Comparison of ENCODE assay signal across 6 cellular contexts in the genomic region with DNA sequence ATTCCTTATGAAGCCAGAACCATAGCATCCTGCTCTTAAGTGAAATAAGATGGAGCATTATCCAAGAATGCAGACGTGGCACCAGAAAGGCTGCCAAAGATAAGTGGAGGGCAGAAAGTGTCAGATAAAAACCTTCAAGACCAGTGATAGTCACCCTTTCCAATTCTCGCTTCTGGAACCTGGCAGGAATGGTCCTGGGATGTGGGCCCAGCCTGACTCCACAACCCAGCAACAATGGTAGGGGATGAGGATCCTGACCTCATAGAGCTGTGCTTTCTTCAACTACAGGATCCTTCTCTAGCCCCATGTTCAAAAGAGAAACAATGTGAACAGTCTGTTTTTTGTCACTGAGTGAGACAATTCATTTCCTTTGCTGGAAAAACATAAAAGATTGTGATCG.
DNase-seq lines count a peak whose midpoint lies in the region; ATAC-seq, FAIRE-seq and TF ChIP-seq lines count a peak whose summit lies in the region.
"Not testable (repeated sequence)": the region's sequence is repeated elsewhere in the genome, so short reads cannot be mapped to it uniquely, and the experiment has no call there.

No MANE protein-coding gene starts in this region.

- H3K4me2 ChIP-seq in endothelial cell of umbilical vein (ENCODE audit: insufficient read depth, low read length); mesendoderm (ENCODE audit: low read length): not testable (repeated sequence)

- H2AFZ ChIP-seq in endothelial cell of umbilical vein (ENCODE audit: low read depth, low read length) = not testable (repeated sequence)

- H3K27ac ChIP-seq in HUES6 (ENCODE audit: low read depth, low read length); endothelial cell of umbilical vein (ENCODE audit: insufficient read depth, low read depth, low read length); mesendoderm (ENCODE audit: low read depth, low read length): not testable (repeated sequence)

- H4K20me1 ChIP-seq in endothelial cell of umbilical vein (replicated peaks; ENCODE audit: control insufficient read depth, extremely low read depth, insufficient read depth, low read length) = not testable (repeated sequence)

- H2BK5ac ChIP-seq in mesendoderm (ENCODE audit: low read length) = not testable (repeated sequence)

- not testable (repeated sequence) for H3K27me3 ChIP-seq in HUES6 (ENCODE audit: control insufficient read depth, insufficient read depth, low read length); endothelial cell of umbilical vein (ENCODE audit: control insufficient read depth in 2 of 2, insufficient read depth in 2 of 2, low read length in 2 of 2); mesendoderm (ENCODE audit: insufficient read depth, low read length, poor library complexity)

- POLR2A ChIA-PET in endothelial cell of umbilical vein (lab: Charles Lee) = not testable (repeated sequence)

- H3K4me3 Mint-ChIP-seq in activated CD4-positive, alpha-beta T cell treated with anti-CD3 and anti-CD28 coated beads, Interleukin-2, amount 10 ng/mL, durations not matched to agents 24 days and 14 days = not testable (repeated sequence)

- no CpG with 5 or more reads among the region's 3 CpGs for WGBS in mesendoderm (ENCODE audit: extremely low coverage, insufficient coverage, low lambda C conversion rate)

- not testable (repeated sequence) for H3K4ac ChIP-seq in mesendoderm (ENCODE audit: low read depth, low read length)

- H2BK120ac ChIP-seq in mesendoderm (ENCODE audit: low read depth, low read length) = not testable (repeated sequence)

- H3K4me3 ChIP-seq in HUES6 (ENCODE audit: low read depth, low read length); endothelial cell of umbilical vein (replicated peaks in 1 of 3; ENCODE audit: insufficient read depth in 1 of 3, low read depth in 1 of 3, low read length in 3 of 3); mesendoderm (ENCODE audit: low read length): not testable (repeated sequence)

- not testable (repeated sequence) for H3K9me3 Mint-ChIP-seq in activated CD4-positive, alpha-beta T cell treated with anti-CD3 and anti-CD28 coated beads, Interleukin-2, amount 10 ng/mL, durations not matched to agents 24 days and 14 days

- not testable (repeated sequence) for BruUV-seq in endothelial cell of umbilical vein (replicated peaks; lab: Mats Ljungman, UMichigan)

- ATAC-seq in Right ventricle myocardium inferior (peak; percentile 58), left cardiac atrium (peak; percentile 34 to 52)

- not testable (repeated sequence) for H4K8ac ChIP-seq in mesendoderm (ENCODE audit: low read depth, low read length)

- H4K5ac ChIP-seq in mesendoderm (ENCODE audit: low read length) = not testable (repeated sequence)

- H3K23ac ChIP-seq in mesendoderm (ENCODE audit: low read length) = not testable (repeated sequence)

- H3K9me3 ChIP-seq in HUES6 (ENCODE audit: control insufficient read depth, insufficient read depth, low read depth, low read length); endothelial cell of umbilical vein (replicated peaks; ENCODE audit: control insufficient read depth, insufficient read depth, low read length): not testable (repeated sequence)

- not testable (repeated sequence) for TF ChIP-seq POLR2A in endothelial cell of umbilical vein (IDR thresholded peaks at IDR 0.05; ENCODE audit: low read depth, low read length)

- not testable (repeated sequence) for H3K4me1 ChIP-seq in HUES6 (ENCODE audit: control insufficient read depth, insufficient read depth, low read length); endothelial cell of umbilical vein (ENCODE audit: control insufficient read depth, extremely low read depth, insufficient read depth, low read length); mesendoderm (ENCODE audit: control insufficient read depth, low read depth, low read length)

- H3K27me3 Mint-ChIP-seq in activated CD4-positive, alpha-beta T cell treated with anti-CD3 and anti-CD28 coated beads, Interleukin-2, amount 10 ng/mL, durations not matched to agents 24 days and 14 days = peaks cover 13% of the 10 kb centered on the region

- H2BK15ac ChIP-seq in mesendoderm (replicated peaks; ENCODE audit: low read depth) = peak overlapping the region; percentile 36

- not testable (repeated sequence) for H3K36me3 Mint-ChIP-seq in activated CD4-positive, alpha-beta T cell treated with anti-CD3 and anti-CD28 coated beads, Interleukin-2, amount 10 ng/mL, durations not matched to agents 24 days and 14 days (ENCODE audit: low read depth)

- not testable (repeated sequence) for FAIRE-seq in endothelial cell of umbilical vein (lab: Jason Lieb, UNC)

- peak overlapping the region; percentile 29 for H3K9ac ChIP-seq in HUES6 (ENCODE audit: low read length)
- H3K9ac ChIP-seq in endothelial cell of umbilical vein (replicated peaks; ENCODE audit: extremely low read depth, insufficient read depth, low read length); mesendoderm (ENCODE audit: low read length): not testable (repeated sequence)

- CTCF ChIA-PET in endothelial cell of umbilical vein (lab: Charles Lee) = not testable (repeated sequence)

- not testable (repeated sequence) for H3K27ac Mint-ChIP-seq in activated CD4-positive, alpha-beta T cell treated with anti-CD3 and anti-CD28 coated beads, Interleukin-2, amount 10 ng/mL, durations not matched to agents 24 days and 14 days

- peak; percentile 20 for DNase-seq in activated CD4-positive, alpha-beta T cell treated with anti-CD3 and anti-CD28 coated beads, Interleukin-2, amount 10 ng/mL, durations not matched to agents 24 days and 14 days
- peak; percentile 16 for DNase-seq in endothelial cell of umbilical vein (ENCODE audit: low read depth, low spot score)
- not testable (repeated sequence) for DNase-seq in Right ventricle myocardium inferior (ENCODE audit: missing footprints); left cardiac atrium
- peak; percentile 52 for DNase-seq in mesendoderm

- H3K18ac ChIP-seq in mesendoderm (ENCODE audit: low read length) = not testable (repeated sequence)

- H3K4me1 Mint-ChIP-seq in activated CD4-positive, alpha-beta T cell treated with anti-CD3 and anti-CD28 coated beads, Interleukin-2, amount 10 ng/mL, durations not matched to agents 24 days and 14 days = not testable (repeated sequence)

- H3K56ac ChIP-seq in mesendoderm (ENCODE audit: low read length) = not testable (repeated sequence)

- H2AK5ac ChIP-seq in mesendoderm (ENCODE audit: low read length) = not testable (repeated sequence)

- TF ChIP-seq CTCF in endothelial cell of umbilical vein (IDR thresholded peaks at IDR 0.05; ENCODE audit: extremely low read depth in 1 of 2, insufficient read depth in 1 of 2, low read depth in 1 of 2, low read length in 2 of 2) = not testable (repeated sequence)

- not testable (repeated sequence) for H3K36me3 ChIP-seq in HUES6 (ENCODE audit: control insufficient read depth, insufficient read depth, low read length); endothelial cell of umbilical vein (ENCODE audit: control insufficient read depth in 2 of 2, extremely low read depth in 1 of 2, insufficient read depth in 2 of 2, low read length in 2 of 2); mesendoderm (ENCODE audit: control insufficient read depth, insufficient read depth, low read length)

- not testable (repeated sequence) for H3K9me1 ChIP-seq in endothelial cell of umbilical vein (replicated peaks; ENCODE audit: control insufficient read depth, extremely low read depth, insufficient read depth, low read length)

- intact Hi-C loops in activated CD4-positive, alpha-beta T cell treated with anti-CD3 and anti-CD28 coated beads, Interleukin-2, amount 10 ng/mL, durations not matched to agents 24 days and 14 days (cut with micrococcal nuclease); endothelial cell of umbilical vein (cut with micrococcal nuclease); Right ventricle myocardium inferior (cut with DNase I); left cardiac atrium (cut with DNase I): not testable (repeated sequence)

- not testable (repeated sequence) for H3K79me2 ChIP-seq in endothelial cell of umbilical vein (ENCODE audit: control insufficient read depth, insufficient read depth, low read length); mesendoderm (ENCODE audit: control insufficient read depth, insufficient read depth, low read length)

- not testable (repeated sequence) for H3K79me1 ChIP-seq in mesendoderm (ENCODE audit: low read length)

- dilution Hi-C loops in endothelial cell of umbilical vein (cut with MboI; ENCODE audit: extremely low pct_ligation_motif_present, low sequenced_read_pairs) = not testable (repeated sequence)
